ENCODE assay signal across 8 cellular contexts in genomic region chr22:50030315-50031188, GRCh38. TPM values are rescaled to one million over a fixed set of nuclear protein-coding genes. Genes with fewer than 3 reads are reported as not detected.
A peak's percentile ranks its signal among the peaks of the same experiment; 100 is the strongest.
DNase-seq lines count a peak whose midpoint lies in the region; ATAC-seq and TF ChIP-seq lines count a peak whose summit lies in the region.

No MANE protein-coding gene starts in this region.

- WGBS in gastroesophageal sphincter (ENCODE audit: low coverage in 1 of 2), 2 donors, result no CpG with 5 or more reads among the region's 51 CpGs

- H3K4me1 ChIP-seq in SJSA1 (replicated peaks), result peaks cover 7% of the 10 kb centered on the region; the same call in 1 of the 2 replicates
- H3K4me1 ChIP-seq in gastroesophageal sphincter, result peaks cover 0 to 12% (median 4%) of the 10 kb centered on the region in 3 donors
- H3K4me1 ChIP-seq in osteoblast (ENCODE audit: insufficient read depth, low read length), result peaks cover 2% of the 10 kb centered on the region
- H3K4me1 ChIP-seq in thoracic aorta (ENCODE audit: control insufficient read depth in 1 of 2, low read depth in 2 of 2), result peaks cover 0 to 8% of the 10 kb centered on the region in 2 donors

- TF ChIP-seq CTCF in GM06990 (IDR thresholded peaks at IDR 0.05; ENCODE audit: insufficient read depth, low read length, poor library complexity, severe bottlenecking) (peak; percentile 93), gastroesophageal sphincter (IDR thresholded peaks at IDR 0.05) (peak in 3 of 4 experiments; percentile 89 to 97 (median 89)), osteoblast (IDR thresholded peaks at IDR 0.05; ENCODE audit: extremely low read depth, low read depth, low read length) (peak; percentile 62), thoracic aorta (IDR thresholded peaks at IDR 0.05) (peak; percentile 84)

- H3K79me2 ChIP-seq in osteoblast (ENCODE audit: insufficient read depth, low read length), result no peaks in the 10 kb centered on the region

- TF ChIP-seq RAD21 in Ishikawa (IDR thresholded peaks at IDR 0.05; ENCODE audit: low read depth), result peak; percentile 98

- no peak for TF ChIP-seq EP300 in Ishikawa (IDR thresholded peaks at IDR 0.05; ENCODE audit: borderline replicate concordance)
- TF ChIP-seq EP300 in gastroesophageal sphincter (IDR thresholded peaks at IDR 0.05), result no peak

- H3K27ac ChIP-seq in SJSA1, result no peak overlapping the region
- H3K27ac ChIP-seq in gastroesophageal sphincter, result no peak overlapping the region
- H3K27ac ChIP-seq in osteoblast (ENCODE audit: low read depth, low read length), result no peak overlapping the region
- H3K27ac ChIP-seq in thoracic aorta, result no peak overlapping the region

- ATAC-seq in gastroesophageal sphincter (peak; percentile 82), thoracic aorta (ENCODE audit: insufficient number of reproducible peaks, low FRiP score, low read depth) (no peak), HG02884 (IDR thresholded peaks at IDR 0.05; ENCODE audit: unreplicated experiment) (no peak)

- H3K4me3 ChIP-seq in GM06990 (replicated peaks; ENCODE audit: low read depth, low read length) (no peak overlapping the region), SJSA1 (no peak overlapping the region), gastroesophageal sphincter (peak overlapping the region in 1 of 2 donors; percentile 7), osteoblast (ENCODE audit: insufficient read depth, low read length) (no peak overlapping the region), thoracic aorta (peak overlapping the region; percentile 47)

- no peaks in the 10 kb centered on the region for H4K20me1 ChIP-seq in osteoblast (ENCODE audit: insufficient read depth, low read length)

- H3K27me3 ChIP-seq in GM06990 (replicated peaks; ENCODE audit: control insufficient read depth, insufficient read depth, low read length), result no peaks in the 10 kb centered on the region; the same call in 1 of the 2 replicates
- peaks cover 30% of the 10 kb centered on the region for H3K27me3 ChIP-seq in SJSA1 (replicated peaks)
- H3K27me3 ChIP-seq in gastroesophageal sphincter, result peaks cover 87% of the 10 kb centered on the region
- H3K27me3 ChIP-seq in osteoblast (ENCODE audit: insufficient read depth, low read length), result peaks cover 4% of the 10 kb centered on the region
- no peaks in the 10 kb centered on the region for H3K27me3 ChIP-seq in thoracic aorta (replicated peaks; ENCODE audit: insufficient read depth)

- H3K36me3 ChIP-seq in GM06990 (ENCODE audit: control insufficient read depth, insufficient read depth, low read length) (no peaks in the 10 kb centered on the region), SJSA1 (no peaks in the 10 kb centered on the region), gastroesophageal sphincter (no peaks in the 10 kb centered on the region), osteoblast (ENCODE audit: insufficient read depth, low read length) (no peaks in the 10 kb centered on the region), thoracic aorta (no peaks in the 10 kb centered on the region)

- H3K9me3 ChIP-seq in SJSA1 (replicated peaks), result no peaks in the 10 kb centered on the region
- no peaks in the 10 kb centered on the region for H3K9me3 ChIP-seq in gastroesophageal sphincter
- H3K9me3 ChIP-seq in osteoblast (ENCODE audit: low read depth, low read length), result no peaks in the 10 kb centered on the region
- H3K9me3 ChIP-seq in thoracic aorta, result no peaks in the 10 kb centered on the region

- no peak overlapping the region for H2AFZ ChIP-seq in osteoblast (ENCODE audit: low read length)

- no peak overlapping the region for H3K4me2 ChIP-seq in osteoblast (ENCODE audit: insufficient read depth, low read length)

- DNase-seq in GM06990 (ENCODE audit: extremely low read depth, insufficient read length), result peak; percentile 86
- peak; percentile 41 to 69 for DNase-seq in SJSA1 (ENCODE audit: low read depth in 1 of 2, low spot score in 2 of 2)
- peak; percentile 80 for DNase-seq in activated gamma-delta T cell treated with Interleukin-2 at 50 U/mL for 16 hours
- DNase-seq in osteoblast (ENCODE audit: insufficient read length, low spot score, missing footprints), result peak; percentile 98
- DNase-seq in thoracic aorta (ENCODE audit: low spot score), result no peak

- no peak for TF ChIP-seq POLR2A in gastroesophageal sphincter (IDR thresholded peaks at IDR 0.05)

TF ChIP-seq in Ishikawa, 13 proteins besides CTCF, POLR2A, EP300 and RAD21:
- TF ChIP-seq ZBTB7A (IDR thresholded peaks at IDR 0.05; ENCODE audit: low read depth) (no peak; the same call in 1 of the 2 replicates), NFIC (IDR thresholded peaks at IDR 0.05) (no peak), CEBPB (IDR thresholded peaks at IDR 0.05) (no peak), REST (IDR thresholded peaks at IDR 0.05; ENCODE audit: low read depth) (no peak), TEAD4 (IDR thresholded peaks at IDR 0.05) (peak; percentile 29; the same call in 1 of the 2 replicates), USF1 (IDR thresholded peaks at IDR 0.05) (peak; percentile 56), YY1 (IDR thresholded peaks at IDR 0.05; ENCODE audit: low read depth) (0 out of 2 replicates have a peak, but pooled peaks have one; percentile 36), EGR1 (IDR thresholded peaks at IDR 0.05) (no peak), TAF1 (IDR thresholded peaks at IDR 0.05; ENCODE audit: low read depth) (no peak), CREB1 (IDR thresholded peaks at IDR 0.05; ENCODE audit: low read depth) (no peak), TCF12 (IDR thresholded peaks at IDR 0.05; ENCODE audit: low read depth) (no peak; the same call in 1 of the 2 replicates), FOXM1 (IDR thresholded peaks at IDR 0.05; ENCODE audit: borderline replicate concordance, low read depth) (no peak)
- TF ChIP-seq, protein P1, sequence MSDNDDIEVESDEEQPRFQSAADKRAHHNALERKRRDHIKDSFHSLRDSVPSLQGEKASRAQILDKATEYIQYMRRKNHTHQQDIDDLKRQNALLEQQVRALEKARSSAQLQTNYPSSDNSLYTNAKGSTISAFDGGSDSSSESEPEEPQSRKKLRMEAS (IDR thresholded peaks at IDR 0.05), result peak; percentile 94
TF ChIP-seq in Ishikawa: peak in this region for 4.

RNA-seq across cellular contexts. Expression of gene IL17REL, which starts 18.0 kb away (rescaled TPM):
- not detected in 2 replicates for total RNA-seq in SJSA1 (2014; rRNA removed; shearing (Covaris generic))
- not detected for total RNA-seq in gastroesophageal sphincter
- total RNA-seq in osteoblast, result not detected in 2 replicates
- not detected for total RNA-seq in thoracic aorta

RNA-seq across cellular contexts. Expression of gene TTLL8, which starts 27.5 kb away (rescaled TPM):
- total RNA-seq in SJSA1 (2014; rRNA removed; shearing (Covaris generic)), result not detected in 2 replicates
- not detected for total RNA-seq in gastroesophageal sphincter
- total RNA-seq in osteoblast, result not detected in 2 replicates
- total RNA-seq in thoracic aorta, result not detected

RNA-seq across cellular contexts. Expression of gene MLC1, which starts 54.7 kb away (rescaled TPM):
- 0.03 and 0.38 TPM in 2 replicates for total RNA-seq in SJSA1 (2014; rRNA removed; shearing (Covaris generic))
- total RNA-seq in gastroesophageal sphincter (under 1 TPM in 2 of 4 donors, not detected in 2; 0.07 to 0.13 TPM), osteoblast (under 0.01 and 0.88 TPM in 2 replicates), thoracic aorta (1 to 10 TPM; 1.6 to 4.3 TPM)

RNA-seq across cellular contexts. Expression of gene MOV10L1, which starts 59.3 kb away (rescaled TPM):
- total RNA-seq in SJSA1 (2014; rRNA removed; shearing (Covaris generic)), result 0.97 and 1.7 TPM in 2 replicates
- total RNA-seq in gastroesophageal sphincter, result under 1 TPM in 1 of 4 donors, not detected in 3; 0.78 TPM
- total RNA-seq in osteoblast, result 0.36 and 0.59 TPM in 2 replicates
- total RNA-seq in thoracic aorta, result 1 to 10 TPM; 4.6 to 7.4 TPM
